Comparison of ENCODE assay signal across 10 cellular contexts in genomic region chr10:119656760-119657159, GRCh38. TPM values are rescaled to one million over a fixed set of nuclear protein-coding genes. Genes with fewer than 3 reads are reported as not detected.
A peak's percentile ranks its signal among the peaks of the same experiment; 100 is the strongest.
DNase-seq lines count a peak whose midpoint lies in the region; ATAC-seq and TF ChIP-seq lines count a peak whose summit lies in the region.
"Had no signal": no experiment of that assay in that cellular context is flagged by ENCODE, and none has a peak within 500 bp of the region (broad histone marks: within the 10 kb centered on the region; RNA-seq: fewer than 3 reads in every experiment).

No MANE protein-coding gene starts in this region.

- H3K27me3 ChIP-seq in SJSA1 (replicated peaks) (no peaks in the 10 kb centered on the region), gastroesophageal sphincter (no peaks in the 10 kb centered on the region), subcutaneous abdominal adipose tissue (ENCODE audit: control insufficient read depth in 5 of 5, insufficient read depth in 4 of 5, low read length in 5 of 5) (no peaks in the 10 kb centered on the region)

- peaks cover 48% of the 10 kb centered on the region for H3K36me3 Mint-ChIP-seq in activated T-cell treated with anti-CD3 and anti-CD28 coated beads, Interleukin-2, amount 50 U/mL, for 24 hours (ENCODE audit: low read depth)

- peak overlapping the region; percentile 94 for H3K27ac Mint-ChIP-seq in activated T-cell treated with anti-CD3 and anti-CD28 coated beads, Interleukin-2, amount 50 U/mL, for 24 hours

- no peaks in the 10 kb centered on the region for H3K9me3 ChIP-seq in SJSA1 (replicated peaks)
- no peaks in the 10 kb centered on the region for H3K9me3 ChIP-seq in gastroesophageal sphincter
- H3K9me3 ChIP-seq in subcutaneous abdominal adipose tissue (ENCODE audit: control insufficient read depth in 5 of 5, low read length in 5 of 5), result no peaks in the 10 kb centered on the region
- H3K9me3 ChIP-seq: neutrophil had no signal

- WGBS in gastroesophageal sphincter (ENCODE audit: low coverage in 1 of 2), 2 donors, result no CpG with 5 or more reads among the region's 2 CpGs

- no peak for TF ChIP-seq EP300 in gastroesophageal sphincter (IDR thresholded peaks at IDR 0.05)

- H3K4me3 Mint-ChIP-seq in activated T-cell treated with anti-CD3 and anti-CD28 coated beads, Interleukin-2, amount 50 U/mL, for 24 hours, result peak overlapping the region; percentile 84

- H3K27ac ChIP-seq in SJSA1 (0 out of 2 replicates have a peak overlapping the region, but pooled peaks have one; percentile 50), gastroesophageal sphincter (peak overlapping the region; percentile 44 to 99 (median 98)), subcutaneous abdominal adipose tissue (ENCODE audit: low read depth, low read length) (peak overlapping the region; percentile 99)
- H3K27ac ChIP-seq: neutrophil had no signal

- peak overlapping the region in 1 of 5 donors; percentile 36 for H3K9ac ChIP-seq in subcutaneous abdominal adipose tissue (ENCODE audit: low read length in 5 of 5)

- H3K4me1 Mint-ChIP-seq in activated T-cell treated with anti-CD3 and anti-CD28 coated beads, Interleukin-2, amount 50 U/mL, for 24 hours (ENCODE audit: low read depth), result peaks cover 85% of the 10 kb centered on the region

- H3K36me3 ChIP-seq in SJSA1 (peaks cover 69% of the 10 kb centered on the region), gastroesophageal sphincter (no peaks in the 10 kb centered on the region), subcutaneous abdominal adipose tissue (ENCODE audit: control insufficient read depth in 5 of 5, insufficient read depth in 5 of 5, low read length in 5 of 5) (peaks cover 0 to 16% (median 6%) of the 10 kb centered on the region in 5 donors)
- H3K36me3 ChIP-seq: neutrophil had no signal

- TF ChIP-seq POLR2A in gastroesophageal sphincter (IDR thresholded peaks at IDR 0.05), result no peak

- H3K4me3 ChIP-seq in SJSA1 (no peak overlapping the region), gastroesophageal sphincter (no peak overlapping the region), subcutaneous abdominal adipose tissue (ENCODE audit: low read depth in 1 of 5, low read length in 5 of 5) (no peak overlapping the region)

- TF ChIP-seq CTCF in gastroesophageal sphincter (IDR thresholded peaks at IDR 0.05), result no peak

- no peak for ATAC-seq in gastroesophageal sphincter
- no peak for ATAC-seq in HG03521 (IDR thresholded peaks at IDR 0.05; ENCODE audit: unreplicated experiment)

- DNase-seq in activated T-cell treated with anti-CD3 and anti-CD28 coated beads, Interleukin-2, amount 50 U/mL, for 24 hours, result no peak
- no peak for DNase-seq in activated T-cell treated with anti-CD3 and anti-CD28 coated beads, Interleukin-2, amount 50 U/mL, for 48 hours
- DNase-seq in SJSA1 (ENCODE audit: low read depth in 1 of 2, low spot score in 2 of 2), result no peak
- no peak for DNase-seq in kidney tubule cell (ENCODE audit: low spot score)
- DNase-seq in NCI-H1694 (lab: John Stamatoyannopoulos, UW), result no peak
- DNase-seq: NCI-H187 treated with DMSO at 0.1 percent for 48 hours had no signal

- H3K4me1 ChIP-seq in SJSA1 (replicated peaks) (peaks cover 64% of the 10 kb centered on the region), gastroesophageal sphincter (peaks cover 6 to 92% (median 64%) of the 10 kb centered on the region in 3 donors), subcutaneous abdominal adipose tissue (ENCODE audit: control insufficient read depth in 5 of 5, insufficient read depth in 5 of 5, low read length in 5 of 5) (peaks cover 8 to 85% (median 79%) of the 10 kb centered on the region in 5 donors)

- H3K9me3 Mint-ChIP-seq in activated T-cell treated with anti-CD3 and anti-CD28 coated beads, Interleukin-2, amount 50 U/mL, for 24 hours, result no peaks in the 10 kb centered on the region

- H3K27me3 Mint-ChIP-seq in activated T-cell treated with anti-CD3 and anti-CD28 coated beads, Interleukin-2, amount 50 U/mL, for 24 hours, result no peaks in the 10 kb centered on the region

RNA-seq across cellular contexts. Expression of gene BAG3, which starts 5.6 kb away (rescaled TPM):
- 12.6 and 19.7 TPM in 2 replicates for total RNA-seq in SJSA1 (2014; rRNA removed; shearing (Covaris generic))
- total RNA-seq in gastroesophageal sphincter, result 10 to 100 TPM; 31.2 to 80.4 (median 61.4) TPM

RNA-seq across cellular contexts. Expression of gene TIAL1, which starts 60.0 kb away (rescaled TPM):
- 22.9 and 47.8 TPM in 2 replicates for total RNA-seq in SJSA1 (2014; rRNA removed; shearing (Covaris generic))
- total RNA-seq in gastroesophageal sphincter, result 100 to 1,000 TPM in 1 of 4 donors, 10 to 100 TPM in 3; 53.6 to 117 (median 57.9) TPM
